In genomic region chr9:129482521-129483466, GRCh38 we compare ENCODE assay signal across 8 cellular contexts.
DNase-seq lines count a peak whose midpoint lies in the region; ATAC-seq and TF ChIP-seq lines count a peak whose summit lies in the region.

No MANE protein-coding gene starts in this region.

- peak overlapping the region in 1 of 2 experiments; percentile 98 for H3K14ac ChIP-seq in mesenchymal stem cell (ENCODE audit: low read length in 2 of 2)

- H3K4me3 Mint-ChIP-seq in activated CD8-positive, alpha-beta T cell treated with anti-CD3 and anti-CD28 coated beads for 36 hours: peak overlapping the region; percentile 63

- peaks cover 1% of the 10 kb centered on the region for H3K79me1 ChIP-seq in mesenchymal stem cell (replicated peaks; ENCODE audit: low read length, poor library complexity, severe bottlenecking)

- CTCF ChIA-PET in activated CD8-positive, alpha-beta T cell treated with anti-CD3 and anti-CD28 coated beads for 36 hours (lab: Charles Lee): no interaction called here

- intact Hi-C loops in activated CD8-positive, alpha-beta T cell treated with anti-CD3 and anti-CD28 coated beads for 36 hours (cut with micrococcal nuclease): loop anchor here (10.0 kb wide), 1 partner anchor 122 kb away; no protein-coding TSS in a partner anchor

- H4K8ac ChIP-seq in mesenchymal stem cell (ENCODE audit: low read length): peak overlapping the region; percentile 99

- TF ChIP-seq CTCF in activated CD8-positive, alpha-beta T cell treated with anti-CD3 and anti-CD28 coated beads for 36 hours (IDR thresholded peaks at IDR 0.05): no peak

- H2BK12ac ChIP-seq in mesenchymal stem cell (ENCODE audit: low read length in 2 of 2): peak overlapping the region; percentile 51 to 99

- ATAC-seq in activated CD8-positive, alpha-beta T cell treated with anti-CD3 and anti-CD28 coated beads for 36 hours: peak; percentile 37

- H3K27ac ChIP-seq in mesenchymal stem cell (ENCODE audit: low read length, poor library complexity, severe bottlenecking) (peak overlapping the region; percentile 99), stomach smooth muscle (ENCODE audit: low read length) (peak overlapping the region; percentile 100)

- peak overlapping the region; percentile 99 for H2BK5ac ChIP-seq in mesenchymal stem cell (ENCODE audit: low read depth, low read length, poor library complexity, severe bottlenecking)

- H3K36me3 ChIP-seq in mesenchymal stem cell (ENCODE audit: control insufficient read depth in 1 of 2, insufficient read depth in 2 of 2, low read depth in 1 of 2, low read length in 2 of 2) (no peaks in the 10 kb centered on the region), stomach smooth muscle (ENCODE audit: control insufficient read depth in 2 of 2, insufficient read depth in 2 of 2, low read length in 2 of 2) (no peaks in the 10 kb centered on the region)

- H3K36me3 Mint-ChIP-seq in activated CD8-positive, alpha-beta T cell treated with anti-CD3 and anti-CD28 coated beads for 36 hours (ENCODE audit: low read depth): no peaks in the 10 kb centered on the region

- peaks cover 38% of the 10 kb centered on the region for H3K4me1 Mint-ChIP-seq in activated CD8-positive, alpha-beta T cell treated with anti-CD3 and anti-CD28 coated beads for 36 hours (ENCODE audit: low read depth)

- H3K4me2 ChIP-seq in mesenchymal stem cell (ENCODE audit: low read length, poor library complexity, severe bottlenecking): peak overlapping the region; percentile 36

- no peaks in the 10 kb centered on the region for H3K9me3 Mint-ChIP-seq in activated CD8-positive, alpha-beta T cell treated with anti-CD3 and anti-CD28 coated beads for 36 hours

- H2AK5ac ChIP-seq in mesenchymal stem cell (ENCODE audit: low read length, severe bottlenecking): peak overlapping the region; percentile 91

- peak overlapping the region in 1 of 2 experiments; percentile 61 for H3K4me3 ChIP-seq in mesenchymal stem cell (ENCODE audit: insufficient read depth in 1 of 2, low read depth in 1 of 2, low read length in 2 of 2)
- peak overlapping the region; percentile 58 to 69 for H3K4me3 ChIP-seq in stomach smooth muscle (ENCODE audit: low read length in 2 of 2)

- peak; percentile 96 for DNase-seq in DMS53 (lab: John Stamatoyannopoulos, UW)
- DNase-seq in NCI-H1105 treated with DMSO at 0.1 percent for 48 hours (lab: John Stamatoyannopoulos, UW): peak; percentile 71
- DNase-seq in activated CD8-positive, alpha-beta T cell treated with anti-CD3 and anti-CD28 coated beads for 36 hours: peak; percentile 53
- DNase-seq in epidermal melanocyte (ENCODE audit: insufficient read length, low spot score): peak; percentile 84
- peak; percentile 94 for DNase-seq in mesenchymal stem cell
- no peak for DNase-seq in SKM-1 treated with dmso at 0.1 percent for 144 hours (lab: John Stamatoyannopoulos, UW; ENCODE audit: unreplicated experiment)
- no peak for DNase-seq in NK-92 (lab: John Stamatoyannopoulos, UW; ENCODE audit: unreplicated experiment)

- peak overlapping the region in 1 of 2 experiments; percentile 99 for H3K23ac ChIP-seq in mesenchymal stem cell (ENCODE audit: low read length in 2 of 2)

- WGBS in mesenchymal stem cell: 0% methylated on average over 56 of the region's 97 CpGs

- H4K91ac ChIP-seq in mesenchymal stem cell (ENCODE audit: low read length): peak overlapping the region; percentile 95

- H3K4ac ChIP-seq in mesenchymal stem cell (ENCODE audit: low read depth in 1 of 2, low read length in 2 of 2): peak overlapping the region; percentile 100

- no peak overlapping the region for H2AFZ ChIP-seq in mesenchymal stem cell (ENCODE audit: low read depth, low read length)

- POLR2A ChIA-PET in activated CD8-positive, alpha-beta T cell treated with anti-CD3 and anti-CD28 coated beads for 36 hours (lab: Charles Lee): interaction anchor here (0.8 to 2.4 kb wide), 5 partner anchors 8 to 24 kb away, joined by 3 to 9 read pairs (median 3); no protein-coding TSS in a partner anchor

- H3K27me3 ChIP-seq in mesenchymal stem cell (ENCODE audit: control insufficient read depth in 1 of 2, insufficient read depth in 1 of 2, low read length in 2 of 2): no peaks in the 10 kb centered on the region
- no peaks in the 10 kb centered on the region for H3K27me3 ChIP-seq in stomach smooth muscle (ENCODE audit: control insufficient read depth in 1 of 2, insufficient read depth in 2 of 2, low read length in 2 of 2)

- H3K9me3 ChIP-seq in mesenchymal stem cell (ENCODE audit: control insufficient read depth, low read length): no peaks in the 10 kb centered on the region
- H3K9me3 ChIP-seq in stomach smooth muscle (ENCODE audit: control insufficient read depth in 2 of 2, low read length in 2 of 2): no peaks in the 10 kb centered on the region

- peaks cover 60% of the 10 kb centered on the region for H3K4me1 ChIP-seq in mesenchymal stem cell (ENCODE audit: control insufficient read depth, insufficient read depth, low read depth, low read length)
- H3K4me1 ChIP-seq in stomach smooth muscle (ENCODE audit: control insufficient read depth, insufficient read depth, low read length): peaks cover 77% of the 10 kb centered on the region

- peak overlapping the region; percentile 86 to 99 for H3K18ac ChIP-seq in mesenchymal stem cell (ENCODE audit: low read depth in 1 of 2, low read length in 2 of 2)

- peak overlapping the region; percentile 69 for H3K27ac Mint-ChIP-seq in activated CD8-positive, alpha-beta T cell treated with anti-CD3 and anti-CD28 coated beads for 36 hours

- H2BK15ac ChIP-seq in mesenchymal stem cell (ENCODE audit: low read depth, poor library complexity, severe bottlenecking): peak overlapping the region; percentile 62

- peak overlapping the region; percentile 100 for H2BK120ac ChIP-seq in mesenchymal stem cell (ENCODE audit: low read depth, low read length)

- H3K9ac ChIP-seq in mesenchymal stem cell (ENCODE audit: low read length): peak overlapping the region; percentile 95
- peak overlapping the region; percentile 94 for H3K9ac ChIP-seq in stomach smooth muscle (ENCODE audit: low read length in 2 of 2)

- H3K27me3 Mint-ChIP-seq in activated CD8-positive, alpha-beta T cell treated with anti-CD3 and anti-CD28 coated beads for 36 hours: peaks cover 7% of the 10 kb centered on the region

Comparison
In these comparisons a context has a peak if more than half of its experiments do, and no peak if none do; other contexts are left out.
1. DNase-seq: peak in DMS53 (single experiment), NCI-H1105 treated with DMSO at 0.1 percent for 48 hours (single experiment), activated CD8-positive, alpha-beta T cell treated with anti-CD3 and anti-CD28 coated beads for 36 hours (single experiment), epidermal melanocyte (single experiment) and mesenchymal stem cell (single experiment); none in SKM-1 treated with dmso at 0.1 percent for 144 hours (single experiment) and NK-92 (single experiment).